Comparison of ENCODE assay signal across 1 cellular context in the genomic region with DNA sequence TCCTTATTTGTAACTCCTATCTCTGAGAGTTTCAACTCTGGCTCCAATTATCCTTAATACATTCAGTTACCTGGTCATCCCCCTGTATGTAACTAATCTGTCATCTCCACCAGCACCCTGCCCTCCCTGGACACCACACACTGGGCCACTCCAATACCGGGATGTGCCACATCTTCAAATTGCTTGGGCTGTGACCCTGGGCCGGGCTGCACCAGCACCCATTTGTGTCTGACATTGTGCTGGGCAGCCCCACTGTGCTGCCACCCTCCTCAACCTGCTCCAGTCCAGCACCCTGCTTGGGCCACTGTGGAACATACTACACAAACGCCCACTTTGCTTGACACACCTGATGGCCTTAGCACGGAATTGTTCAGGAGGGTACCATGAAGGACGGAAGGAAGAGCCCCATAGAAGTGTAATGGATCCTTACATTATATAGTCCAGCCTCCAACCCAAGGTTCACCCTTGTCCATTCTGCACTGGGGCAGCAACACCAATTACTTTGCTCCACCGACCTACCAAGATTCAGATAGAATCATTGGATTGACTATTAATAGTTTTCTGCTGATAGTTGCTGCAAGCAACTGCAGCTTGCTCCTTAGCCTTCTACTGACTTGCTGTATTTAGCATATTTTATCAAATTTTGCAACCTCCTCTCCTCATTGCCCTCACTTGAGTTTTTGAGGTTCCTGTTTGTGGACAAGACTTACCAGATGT.
TF ChIP-seq lines count a peak whose summit lies in the region.

No MANE protein-coding gene starts in this region.

TF ChIP-seq in GM23338, 12 proteins besides CTCF, POLR2A, EP300 and RAD21:
- no peak for TF ChIP-seq JUNB (IDR thresholded peaks at IDR 0.05; ENCODE audit: unreplicated experiment)
- TF ChIP-seq CREB1 (CRISPR knock-in tag; IDR thresholded peaks at IDR 0.05; ENCODE audit: low read depth), result no peak
- TF ChIP-seq, protein P1, sequence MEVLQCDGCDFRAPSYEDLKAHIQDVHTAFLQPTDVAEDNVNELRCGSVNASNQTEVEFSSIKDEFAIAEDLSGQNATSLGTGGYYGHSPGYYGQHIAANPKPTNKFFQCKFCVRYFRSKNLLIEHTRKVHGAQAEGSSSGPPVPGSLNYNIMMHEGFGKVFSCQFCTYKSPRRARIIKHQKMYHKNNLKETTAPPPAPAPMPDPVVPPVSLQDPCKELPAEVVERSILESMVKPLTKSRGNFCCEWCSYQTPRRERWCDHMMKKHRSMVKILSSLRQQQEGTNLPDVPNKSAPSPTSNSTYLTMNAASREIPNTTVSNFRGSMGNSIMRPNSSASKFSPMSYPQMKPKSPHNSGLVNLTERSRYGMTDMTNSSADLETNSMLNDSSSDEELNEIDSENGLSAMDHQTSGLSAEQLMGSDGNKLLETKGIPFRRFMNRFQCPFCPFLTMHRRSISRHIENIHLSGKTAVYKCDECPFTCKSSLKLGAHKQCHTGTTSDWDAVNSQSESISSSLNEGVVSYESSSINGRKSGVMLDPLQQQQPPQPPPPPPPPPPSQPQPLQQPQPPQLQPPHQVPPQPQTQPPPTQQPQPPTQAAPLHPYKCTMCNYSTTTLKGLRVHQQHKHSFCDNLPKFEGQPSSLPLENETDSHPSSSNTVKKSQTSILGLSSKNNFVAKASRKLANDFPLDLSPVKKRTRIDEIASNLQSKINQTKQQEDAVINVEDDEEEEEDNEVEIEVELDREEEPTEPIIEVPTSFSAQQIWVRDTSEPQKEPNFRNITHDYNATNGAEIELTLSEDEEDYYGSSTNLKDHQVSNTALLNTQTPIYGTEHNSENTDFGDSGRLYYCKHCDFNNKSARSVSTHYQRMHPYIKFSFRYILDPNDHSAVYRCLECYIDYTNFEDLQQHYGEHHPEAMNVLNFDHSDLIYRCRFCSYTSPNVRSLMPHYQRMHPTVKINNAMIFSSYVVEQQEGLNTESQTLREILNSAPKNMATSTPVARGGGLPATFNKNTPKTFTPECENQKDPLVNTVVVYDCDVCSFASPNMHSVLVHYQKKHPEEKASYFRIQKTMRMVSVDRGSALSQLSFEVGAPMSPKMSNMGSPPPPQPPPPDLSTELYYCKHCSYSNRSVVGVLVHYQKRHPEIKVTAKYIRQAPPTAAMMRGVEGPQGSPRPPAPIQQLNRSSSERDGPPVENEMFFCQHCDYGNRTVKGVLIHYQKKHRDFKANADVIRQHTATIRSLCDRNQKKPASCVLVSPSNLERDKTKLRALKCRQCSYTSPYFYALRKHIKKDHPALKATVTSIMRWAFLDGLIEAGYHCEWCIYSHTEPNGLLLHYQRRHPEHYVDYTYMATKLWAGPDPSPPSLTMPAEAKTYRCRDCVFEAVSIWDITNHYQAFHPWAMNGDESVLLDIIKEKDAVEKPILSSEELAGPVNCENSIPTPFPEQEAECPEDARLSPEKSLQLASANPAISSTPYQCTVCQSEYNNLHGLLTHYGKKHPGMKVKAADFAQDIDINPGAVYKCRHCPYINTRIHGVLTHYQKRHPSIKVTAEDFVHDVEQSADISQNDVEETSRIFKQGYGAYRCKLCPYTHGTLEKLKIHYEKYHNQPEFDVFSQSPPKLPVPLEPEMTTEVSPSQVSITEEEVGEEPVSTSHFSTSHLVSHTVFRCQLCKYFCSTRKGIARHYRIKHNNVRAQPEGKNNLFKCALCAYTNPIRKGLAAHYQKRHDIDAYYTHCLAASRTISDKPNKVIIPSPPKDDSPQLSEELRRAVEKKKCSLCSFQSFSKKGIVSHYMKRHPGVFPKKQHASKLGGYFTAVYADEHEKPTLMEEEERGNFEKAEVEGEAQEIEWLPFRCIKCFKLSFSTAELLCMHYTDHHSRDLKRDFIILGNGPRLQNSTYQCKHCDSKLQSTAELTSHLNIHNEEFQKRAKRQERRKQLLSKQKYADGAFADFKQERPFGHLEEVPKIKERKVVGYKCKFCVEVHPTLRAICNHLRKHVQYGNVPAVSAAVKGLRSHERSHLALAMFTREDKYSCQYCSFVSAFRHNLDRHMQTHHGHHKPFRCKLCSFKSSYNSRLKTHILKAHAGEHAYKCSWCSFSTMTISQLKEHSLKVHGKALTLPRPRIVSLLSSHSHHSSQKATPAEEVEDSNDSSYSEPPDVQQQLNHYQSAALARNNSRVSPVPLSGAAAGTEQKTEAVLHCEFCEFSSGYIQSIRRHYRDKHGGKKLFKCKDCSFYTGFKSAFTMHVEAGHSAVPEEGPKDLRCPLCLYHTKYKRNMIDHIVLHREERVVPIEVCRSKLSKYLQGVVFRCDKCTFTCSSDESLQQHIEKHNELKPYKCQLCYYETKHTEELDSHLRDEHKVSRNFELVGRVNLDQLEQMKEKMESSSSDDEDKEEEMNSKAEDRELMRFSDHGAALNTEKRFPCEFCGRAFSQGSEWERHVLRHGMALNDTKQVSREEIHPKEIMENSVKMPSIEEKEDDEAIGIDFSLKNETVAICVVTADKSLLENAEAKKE (CRISPR knock-in tag; IDR thresholded peaks at IDR 0.05), result no peak
- no peak for TF ChIP-seq STAT1 (IDR thresholded peaks at IDR 0.05; ENCODE audit: unreplicated experiment)
- no peak for TF ChIP-seq ZNF114 (CRISPR knock-in tag; IDR thresholded peaks at IDR 0.05)
- TF ChIP-seq, protein P2, sequence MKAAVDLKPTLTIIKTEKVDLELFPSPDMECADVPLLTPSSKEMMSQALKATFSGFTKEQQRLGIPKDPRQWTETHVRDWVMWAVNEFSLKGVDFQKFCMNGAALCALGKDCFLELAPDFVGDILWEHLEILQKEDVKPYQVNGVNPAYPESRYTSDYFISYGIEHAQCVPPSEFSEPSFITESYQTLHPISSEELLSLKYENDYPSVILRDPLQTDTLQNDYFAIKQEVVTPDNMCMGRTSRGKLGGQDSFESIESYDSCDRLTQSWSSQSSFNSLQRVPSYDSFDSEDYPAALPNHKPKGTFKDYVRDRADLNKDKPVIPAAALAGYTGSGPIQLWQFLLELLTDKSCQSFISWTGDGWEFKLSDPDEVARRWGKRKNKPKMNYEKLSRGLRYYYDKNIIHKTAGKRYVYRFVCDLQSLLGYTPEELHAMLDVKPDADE (IDR thresholded peaks at IDR 0.05), result no peak
- TF ChIP-seq, protein P3, sequence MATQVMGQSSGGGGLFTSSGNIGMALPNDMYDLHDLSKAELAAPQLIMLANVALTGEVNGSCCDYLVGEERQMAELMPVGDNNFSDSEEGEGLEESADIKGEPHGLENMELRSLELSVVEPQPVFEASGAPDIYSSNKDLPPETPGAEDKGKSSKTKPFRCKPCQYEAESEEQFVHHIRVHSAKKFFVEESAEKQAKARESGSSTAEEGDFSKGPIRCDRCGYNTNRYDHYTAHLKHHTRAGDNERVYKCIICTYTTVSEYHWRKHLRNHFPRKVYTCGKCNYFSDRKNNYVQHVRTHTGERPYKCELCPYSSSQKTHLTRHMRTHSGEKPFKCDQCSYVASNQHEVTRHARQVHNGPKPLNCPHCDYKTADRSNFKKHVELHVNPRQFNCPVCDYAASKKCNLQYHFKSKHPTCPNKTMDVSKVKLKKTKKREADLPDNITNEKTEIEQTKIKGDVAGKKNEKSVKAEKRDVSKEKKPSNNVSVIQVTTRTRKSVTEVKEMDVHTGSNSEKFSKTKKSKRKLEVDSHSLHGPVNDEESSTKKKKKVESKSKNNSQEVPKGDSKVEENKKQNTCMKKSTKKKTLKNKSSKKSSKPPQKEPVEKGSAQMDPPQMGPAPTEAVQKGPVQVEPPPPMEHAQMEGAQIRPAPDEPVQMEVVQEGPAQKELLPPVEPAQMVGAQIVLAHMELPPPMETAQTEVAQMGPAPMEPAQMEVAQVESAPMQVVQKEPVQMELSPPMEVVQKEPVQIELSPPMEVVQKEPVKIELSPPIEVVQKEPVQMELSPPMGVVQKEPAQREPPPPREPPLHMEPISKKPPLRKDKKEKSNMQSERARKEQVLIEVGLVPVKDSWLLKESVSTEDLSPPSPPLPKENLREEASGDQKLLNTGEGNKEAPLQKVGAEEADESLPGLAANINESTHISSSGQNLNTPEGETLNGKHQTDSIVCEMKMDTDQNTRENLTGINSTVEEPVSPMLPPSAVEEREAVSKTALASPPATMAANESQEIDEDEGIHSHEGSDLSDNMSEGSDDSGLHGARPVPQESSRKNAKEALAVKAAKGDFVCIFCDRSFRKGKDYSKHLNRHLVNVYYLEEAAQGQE (IDR thresholded peaks at IDR 0.05; ENCODE audit: unreplicated experiment), result no peak
- TF ChIP-seq ZNF331 (CRISPR knock-in tag; IDR thresholded peaks at IDR 0.05; ENCODE audit: low read depth), result no peak
- TF ChIP-seq EZH2phosphoT487 (IDR thresholded peaks at IDR 0.05; ENCODE audit: unreplicated experiment), result no peak
- no peak for TF ChIP-seq EZH2 (IDR thresholded peaks at IDR 0.05; ENCODE audit: low read depth, unreplicated experiment)
TF ChIP-seq in GM23338: peak in this region for 0.
